In genomic region chr1:200130552-200130951, GRCh38 we compare ENCODE assay signal across 19 cellular contexts.
DNase-seq lines count a peak whose midpoint lies in the region; ATAC-seq and TF ChIP-seq lines count a peak whose summit lies in the region.
"Had no signal": no experiment of that assay in that cellular context is flagged by ENCODE, and none has a peak within 500 bp of the region (broad histone marks: within the 10 kb centered on the region; RNA-seq: fewer than 3 reads in every experiment).

No MANE protein-coding gene starts in this region.

- peak; percentile 18 for DNase-seq in AG10803 (ENCODE audit: low read depth)
- peak; percentile 24 for DNase-seq in IMR-90
- DNase-seq in PC-9, result peak in 1 of 2 experiments; percentile 92
- DNase-seq in hepatocyte (ENCODE audit: low spot score), result no peak
- no peak for DNase-seq in midbrain (lab: John Stamatoyannopoulos, UW)
- DNase-seq in iPS-NIHi11 (ENCODE audit: low spot score), result no peak
- DNase-seq in endothelial cell (ENCODE audit: low spot score), result no peak
- DNase-seq: activated CD4-positive, alpha-beta T cell treated with anti-CD3 and anti-CD28 coated beads, Interleukin-2, amount 50 U/mL, for 48 hours; aorta; DMS79 treated with DMSO at 0.1 percent for 48 hours; foreskin keratinocyte; NCI-H1092 treated with DMSO at 0.1 percent for 48 hours; posterior cingulate gyrus; Right ventricle myocardium superior; stimulated activated CD4-positive, alpha-beta T cell treated with anti-CD3 and anti-CD28 coated beads, Interleukin-12 subunit alpha, Interleukin-12 subunit beta, amount 100 ng/mL, for 4 hours; T1000 had no signal

- in situ Hi-C loops in IMR-90 (cut with MboI; ENCODE audit: low sequenced_read_pairs), result no loop called here

- no peak overlapping the region for H2BK120ac ChIP-seq in IMR-90 (ENCODE audit: low read depth, low read length)

- H2BK15ac ChIP-seq in IMR-90 (ENCODE audit: low read depth, low read length), result no peak overlapping the region

- no peak overlapping the region for H4K8ac ChIP-seq in IMR-90 (ENCODE audit: low read depth in 2 of 2, low read length in 2 of 2)

- CTCF ChIA-PET in IMR-90 (lab: Yijun Ruan, JAX), result no interaction called here
- CTCF ChIA-PET in PC-9 (lab: Charles Lee), result interaction anchor here (0.6 kb wide), 1 partner anchor 177 kb away, joined by 4 read pairs; no protein-coding TSS in a partner anchor

- H2AK9ac ChIP-seq in IMR-90 (replicated peaks; ENCODE audit: low read depth, low read length, poor library complexity), result no peak overlapping the region

- no CpG with 5 or more reads among the region's 1 CpG for WGBS in IMR-90 (ENCODE audit: extremely low coverage in 2 of 2, insufficient read length in 1 of 2), 2 experiments
- 55% methylated on average over 1 of the region's 1 CpG for WGBS in hepatocyte (ENCODE audit: low lambda C conversion rate, missing lambda C conversion rate)

- no peak overlapping the region for H3K4ac ChIP-seq in IMR-90 (ENCODE audit: low read depth, low read length)

- no peak overlapping the region for H4K5ac ChIP-seq in IMR-90 (ENCODE audit: low read depth, low read length)

- no peak for TF ChIP-seq POLR2A in IMR-90 (IDR thresholded peaks at IDR 0.05; ENCODE audit: low read depth, low read length)

- POLR2A ChIA-PET in IMR-90 (lab: Charles Lee; ENCODE audit: unreplicated experiment), result no interaction called here
- POLR2A ChIA-PET in PC-9 (lab: Charles Lee; ENCODE audit: unreplicated experiment), result no interaction called here

- no peak overlapping the region for H2BK5ac ChIP-seq in IMR-90 (ENCODE audit: low read depth, low read length, poor library complexity, severe bottlenecking)

- H3K27ac Mint-ChIP-seq in endothelial cell (ENCODE audit: unreplicated experiment), result no peak overlapping the region
- H3K27ac Mint-ChIP-seq: activated T-helper 2 cell treated with anti-CD3 and anti-CD28 coated beads, Interferon-gamma antibody, Interleukin-2, Interleukin-4, amounts not matched to agents 10 μg/mL and 5 μg/mL and 100 μg/mL, durations not matched to agents 14 hours and 24 hours and 36 hours had no signal

- no peak overlapping the region for H2BK20ac ChIP-seq in IMR-90 (ENCODE audit: low read depth, low read length)

- H3K4me1 Mint-ChIP-seq in endothelial cell (ENCODE audit: unreplicated experiment), result peaks cover 5% of the 10 kb centered on the region

- H3K4me1 ChIP-seq in IMR-90 (ENCODE audit: control insufficient read depth, insufficient read depth, low read length) (no peaks in the 10 kb centered on the region), PC-9 (replicated peaks; ENCODE audit: insufficient read depth) (peaks cover 40% of the 10 kb centered on the region), hepatocyte (ENCODE audit: insufficient read depth) (peaks cover 20% of the 10 kb centered on the region)
- H3K4me1 ChIP-seq: suprapubic skin had no signal

- no peaks in the 10 kb centered on the region for H3K36me3 ChIP-seq in IMR-90 (ENCODE audit: control insufficient read depth, insufficient read depth, low read length)
- no peaks in the 10 kb centered on the region for H3K36me3 ChIP-seq in PC-9 (ENCODE audit: low read depth)
- H3K36me3 ChIP-seq in hepatocyte (replicated peaks; ENCODE audit: insufficient read depth, low read depth), result no peaks in the 10 kb centered on the region
- H3K36me3 ChIP-seq: suprapubic skin had no signal

- dilution Hi-C loops in IMR-90 (cut with HindIII; ENCODE audit: low sequenced_read_pairs, unreplicated experiment), result no loop called here

- H3K9ac ChIP-seq in IMR-90 (ENCODE audit: low read depth, low read length), result no peak overlapping the region

- H3K18ac ChIP-seq in IMR-90 (ENCODE audit: low read depth, low read length), result no peak overlapping the region

- H3K79me2 ChIP-seq in PC-9 (ENCODE audit: low read depth) (no peaks in the 10 kb centered on the region), hepatocyte (no peaks in the 10 kb centered on the region)

- H3K9me1 ChIP-seq in IMR-90 (ENCODE audit: insufficient read depth, low read length), result no peaks in the 10 kb centered on the region

- ATAC-seq in IMR-90 (ENCODE audit: low read depth) (no peak), esophagus mucosa (no peak)
- ATAC-seq: foreskin keratinocyte had no signal

- no peak overlapping the region for H3K14ac ChIP-seq in IMR-90 (replicated peaks; ENCODE audit: low read depth, low read length)

- H3K9me3 Mint-ChIP-seq in endothelial cell (ENCODE audit: unreplicated experiment), result no peaks in the 10 kb centered on the region
- H3K9me3 Mint-ChIP-seq: activated T-helper 2 cell treated with anti-CD3 and anti-CD28 coated beads, Interferon-gamma antibody, Interleukin-2, Interleukin-4, amounts not matched to agents 10 μg/mL and 5 μg/mL and 100 μg/mL, durations not matched to agents 14 hours and 24 hours and 36 hours had no signal

- BruUV-seq in IMR-90 (replicated peaks; lab: Mats Ljungman, UMichigan) (no TSS peak), PC-9 (replicated peaks; lab: Mats Ljungman, UMichigan) (no TSS peak)

- no peaks in the 10 kb centered on the region for H3K36me3 Mint-ChIP-seq in endothelial cell (ENCODE audit: low read depth, unreplicated experiment)

- H3K27ac ChIP-seq in IMR-90 (ENCODE audit: insufficient read depth, low read length), result no peak overlapping the region
- H3K27ac ChIP-seq in PC-9, result peak overlapping the region; percentile 53
- H3K27ac ChIP-seq in hepatocyte, result peak overlapping the region; percentile 36
- H3K27ac ChIP-seq: foreskin keratinocyte, suprapubic skin had no signal

- no peaks in the 10 kb centered on the region for H4K20me1 ChIP-seq in IMR-90 (ENCODE audit: insufficient read depth, low read length)
- H4K20me1 ChIP-seq in PC-9 (ENCODE audit: insufficient read depth), result no peaks in the 10 kb centered on the region
- H4K20me1 ChIP-seq in hepatocyte (ENCODE audit: insufficient read depth, poor library complexity, severe bottlenecking), result no peaks in the 10 kb centered on the region

- H4K91ac ChIP-seq in IMR-90 (ENCODE audit: insufficient read depth, low read depth, low read length), result no peak overlapping the region

- H3K56ac ChIP-seq in IMR-90 (ENCODE audit: extremely low read depth, insufficient read depth, low read length), result no peak overlapping the region

- H3K9me2 ChIP-seq in PC-9 (ENCODE audit: insufficient read depth), result no peaks in the 10 kb centered on the region
- no peaks in the 10 kb centered on the region for H3K9me2 ChIP-seq in hepatocyte (replicated peaks; ENCODE audit: insufficient read depth)

- no peak for TF ChIP-seq RAD21 in IMR-90 (IDR thresholded peaks at IDR 0.05; ENCODE audit: low read length)

- TF ChIP-seq CTCF in AG10803 (conservative IDR thresholded peaks at IDR 0.05; ENCODE audit: low read length) (no peak), IMR-90 (conservative IDR thresholded peaks at IDR 0.05; ENCODE audit: low read depth, low read length) (no peak), PC-9 (conservative IDR thresholded peaks at IDR 0.05) (no peak), hepatocyte (IDR thresholded peaks at IDR 0.05; ENCODE audit: poor library complexity) (no peak), endothelial cell (IDR thresholded peaks at IDR 0.05; ENCODE audit: unreplicated experiment) (no peak)

- H2AK5ac ChIP-seq in IMR-90 (ENCODE audit: low read depth, low read length), result no peak overlapping the region

- H3K4me3 ChIP-seq in AG10803 (ENCODE audit: low read length), result no peak overlapping the region
- no peak overlapping the region for H3K4me3 ChIP-seq in IMR-90 (ENCODE audit: insufficient read depth, low read depth, low read length)
- H3K4me3 ChIP-seq in PC-9, result no peak overlapping the region
- no peak overlapping the region for H3K4me3 ChIP-seq in hepatocyte
- H3K4me3 ChIP-seq: suprapubic skin had no signal

- H3F3A ChIP-seq in PC-9 (ENCODE audit: insufficient read depth, low read depth), result peaks cover 32% of the 10 kb centered on the region

- H3K4me3 Mint-ChIP-seq in endothelial cell (ENCODE audit: unreplicated experiment), result no peak overlapping the region

- H3K4me2 ChIP-seq in IMR-90 (ENCODE audit: low read depth, low read length), result no peak overlapping the region
- peak overlapping the region; percentile 45 for H3K4me2 ChIP-seq in PC-9
- no peak overlapping the region for H3K4me2 ChIP-seq in hepatocyte

- H3K27me3 Mint-ChIP-seq in endothelial cell (ENCODE audit: unreplicated experiment), result no peaks in the 10 kb centered on the region

- no peaks in the 10 kb centered on the region for H3K79me1 ChIP-seq in IMR-90 (ENCODE audit: low read depth in 1 of 2, low read length in 2 of 2)

- no peak overlapping the region for H3K23ac ChIP-seq in IMR-90 (ENCODE audit: low read depth, low read length)

- no peak overlapping the region for H2AFZ ChIP-seq in IMR-90 (replicated peaks; ENCODE audit: low read length, poor library complexity)
- no peak overlapping the region for H2AFZ ChIP-seq in PC-9
- no peak overlapping the region for H2AFZ ChIP-seq in hepatocyte

- intact Hi-C loops in IMR-90 (cut with micrococcal nuclease), result loop anchor here (10.0 kb wide), 3 partner anchors 144 to 446 kb away; no protein-coding TSS in a partner anchor
- intact Hi-C loops in PC-9 (cut with micrococcal nuclease; ENCODE audit: unreplicated experiment), result loop anchor here (5.0 to 10.0 kb wide), 2 partner anchors 174 to 443 kb away; no protein-coding TSS in a partner anchor

- H3K27me3 ChIP-seq in IMR-90 (ENCODE audit: control insufficient read depth, insufficient read depth, low read length) (no peaks in the 10 kb centered on the region), PC-9 (ENCODE audit: insufficient read depth, low read depth) (no peaks in the 10 kb centered on the region), hepatocyte (no peaks in the 10 kb centered on the region)
- H3K27me3 ChIP-seq: suprapubic skin had no signal

- no peaks in the 10 kb centered on the region for H3K9me3 ChIP-seq in IMR-90 (ENCODE audit: control insufficient read depth, insufficient read depth, low read length)
- 0 out of 2 replicates have a peak, but pooled peaks cover 4% of the 10 kb centered on the region for H3K9me3 ChIP-seq in PC-9 (ENCODE audit: insufficient read depth, low read depth)
- H3K9me3 ChIP-seq in hepatocyte (ENCODE audit: low read depth), result no peaks in the 10 kb centered on the region
- H3K9me3 ChIP-seq: suprapubic skin had no signal

TF ChIP-seq in IMR-90, 13 proteins besides CTCF, POLR2A, EP300 and RAD21:
- TF ChIP-seq MAZ (IDR thresholded peaks at IDR 0.05; ENCODE audit: borderline replicate concordance, low read depth, low read length) (no peak), RFX5 (IDR thresholded peaks at IDR 0.05; ENCODE audit: low read depth, low read length) (no peak), CEBPB (IDR thresholded peaks at IDR 0.05; ENCODE audit: low read depth, low read length) (peak; percentile 26; the same call in 1 of the 2 replicates)
TF ChIP-seq in IMR-90: peak in this region for 1.

Comparison
In these comparisons a context has a peak if more than half of its experiments do, and no peak if none do; other contexts are left out.
1. DNase-seq: peak in AG10803 (single experiment) and IMR-90 (single experiment); none in hepatocyte (single experiment), midbrain (single experiment), iPS-NIHi11 (single experiment) and endothelial cell (single experiment).